8 cellular contexts compared by ENCODE assay signal in the genomic region with DNA sequence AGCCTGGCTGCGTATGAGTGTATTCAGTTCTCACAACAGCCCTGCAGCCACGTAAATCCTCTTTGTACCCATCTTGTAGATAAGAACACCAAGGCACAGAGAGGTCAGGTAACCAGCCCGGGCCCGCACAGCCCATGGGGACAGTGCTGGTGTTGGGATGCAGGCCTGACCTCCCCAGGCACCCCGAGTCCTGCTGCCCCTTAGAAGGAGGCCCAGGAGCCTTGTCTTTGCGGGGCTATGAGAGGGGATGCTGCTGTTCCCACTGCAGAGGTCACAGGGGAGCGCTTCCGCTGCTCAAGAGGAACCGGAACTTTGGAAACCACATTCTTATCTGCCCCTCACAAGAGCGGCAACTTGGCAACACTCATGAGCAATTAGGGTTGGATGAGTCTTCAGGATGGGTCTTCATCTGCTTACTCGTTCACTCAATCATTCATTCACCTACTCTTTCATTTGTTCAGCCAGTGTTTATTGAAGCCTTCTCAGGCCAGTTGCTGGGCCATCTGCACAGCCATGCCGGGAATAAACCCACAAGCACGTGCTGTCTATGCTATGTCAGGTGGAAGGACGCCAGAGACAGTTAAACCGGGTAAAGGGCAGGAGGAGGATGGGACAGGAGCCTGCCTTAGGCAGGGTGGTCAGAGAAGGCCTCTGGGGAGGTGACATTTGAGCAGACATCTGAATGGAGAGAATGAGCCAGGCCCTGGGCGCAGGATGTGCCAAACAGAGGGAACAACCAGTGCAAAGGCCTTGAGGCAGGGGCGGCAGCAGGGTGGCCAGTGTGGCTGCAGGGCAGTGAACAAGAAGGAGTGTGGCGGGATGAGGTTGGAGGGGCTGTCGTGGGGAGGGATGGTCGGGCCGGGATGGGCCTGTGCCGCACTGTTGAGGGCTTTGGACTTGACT.
A peak's percentile ranks its signal among the peaks of the same experiment; 100 is the strongest.
DNase-seq lines count a peak whose midpoint lies in the region; ATAC-seq lines count a peak whose summit lies in the region.

No MANE protein-coding gene starts in this region.

- H3K9me3 Mint-ChIP-seq in T-helper 2 cell treated with Interferon-gamma antibody and Interleukin-4, amounts not matched to agents 5 μg/mL and 100 μg/mL, for 36 hours: no peaks in the 10 kb centered on the region

- intact Hi-C loops in left colon (cut with DNase I, micrococcal nuclease): no loop called here

- peak overlapping the region; percentile 84 for H3K4me2 ChIP-seq in BLaER1

- peaks cover 28% of the 10 kb centered on the region for H3K27me3 Mint-ChIP-seq in T-helper 2 cell treated with Interferon-gamma antibody and Interleukin-4, amounts not matched to agents 5 μg/mL and 100 μg/mL, for 36 hours (ENCODE audit: low read depth)

- no peaks in the 10 kb centered on the region for H3K36me3 Mint-ChIP-seq in T-helper 2 cell treated with Interferon-gamma antibody and Interleukin-4, amounts not matched to agents 5 μg/mL and 100 μg/mL, for 36 hours (ENCODE audit: low read depth)

- no peaks in the 10 kb centered on the region for H3K36me3 ChIP-seq in BLaER1

- no peak overlapping the region for H3K4me3 ChIP-seq in BLaER1

- H3K9me3 ChIP-seq in BLaER1: no peaks in the 10 kb centered on the region

- H3K27me3 ChIP-seq in BLaER1: no peaks in the 10 kb centered on the region

- peak overlapping the region; percentile 59 for H3K27ac Mint-ChIP-seq in T-helper 2 cell treated with Interferon-gamma antibody and Interleukin-4, amounts not matched to agents 5 μg/mL and 100 μg/mL, for 36 hours

- DNase-seq in T-helper 2 cell treated with Interferon-gamma antibody and Interleukin-4, amounts not matched to agents 5 μg/mL and 100 μg/mL, for 36 hours (ENCODE audit: low spot score): no peak
- no peak for DNase-seq in left colon
- DNase-seq in iPS-NIHi11 (ENCODE audit: low spot score): no peak
- DNase-seq in G401 (ENCODE audit: low spot score): no peak
- DNase-seq in ureter (ENCODE audit: low spot score): no peak

- in situ Hi-C loops in G401 (cut with HindIII; ENCODE audit: low sequenced_read_pairs): no loop called here

- peak overlapping the region; percentile 88 for H3K27ac ChIP-seq in BLaER1

- no peaks in the 10 kb centered on the region for H4K20me1 ChIP-seq in BLaER1

- peaks cover 68% of the 10 kb centered on the region for H3K4me1 ChIP-seq in BLaER1

- peaks cover 26% of the 10 kb centered on the region for H3K4me1 Mint-ChIP-seq in T-helper 2 cell treated with Interferon-gamma antibody and Interleukin-4, amounts not matched to agents 5 μg/mL and 100 μg/mL, for 36 hours (ENCODE audit: low read depth)

- H3K4me3 Mint-ChIP-seq in T-helper 2 cell treated with Interferon-gamma antibody and Interleukin-4, amounts not matched to agents 5 μg/mL and 100 μg/mL, for 36 hours: peak overlapping the region; percentile 16

- ATAC-seq in HG02678 (IDR thresholded peaks at IDR 0.05; ENCODE audit: unreplicated experiment) (peak; percentile 38), left colon (peak; percentile 40), GM21825 (IDR thresholded peaks at IDR 0.05; ENCODE audit: unreplicated experiment) (no peak)

- peak overlapping the region; percentile 31; the same call in 1 of the 2 replicates for H3K9ac ChIP-seq in BLaER1
